Comparison of ENCODE assay signal across 8 cellular contexts in genomic region chr5:142888469-142889085, GRCh38.
DNase-seq lines count a peak whose midpoint lies in the region; ATAC-seq and TF ChIP-seq lines count a peak whose summit lies in the region.

No MANE protein-coding gene starts in this region.

- TF ChIP-seq CTCF in SU-DHL-6 (IDR thresholded peaks at IDR 0.05; ENCODE audit: insufficient read depth, low read length, poor library complexity, severe bottlenecking) (peak; percentile 61), fibroblast of the aortic adventitia (IDR thresholded peaks at IDR 0.05; ENCODE audit: insufficient read depth, low read length) (peak; percentile 68), omental fat pad (IDR thresholded peaks at IDR 0.05) (peak in 1 of 3 donors; percentile 51)

- H3K4me2 ChIP-seq in SU-DHL-6 (ENCODE audit: low read depth, low read length, poor library complexity, severe bottlenecking): no peak overlapping the region

- H3K4me3 ChIP-seq in SU-DHL-6 (ENCODE audit: insufficient read depth, low read length, poor library complexity, severe bottlenecking) (no peak overlapping the region), fibroblast of the aortic adventitia (ENCODE audit: low read depth, low read length) (no peak overlapping the region)

- no peaks in the 10 kb centered on the region for H3K27me3 ChIP-seq in SU-DHL-6 (ENCODE audit: low read length)

- no peak overlapping the region for H2AFZ ChIP-seq in SU-DHL-6 (ENCODE audit: low read depth, low read length, severe bottlenecking)

- H3K9ac ChIP-seq in SU-DHL-6 (ENCODE audit: low read length): no peak overlapping the region

- H3K79me2 ChIP-seq in SU-DHL-6 (ENCODE audit: insufficient read depth, low read length): no peaks in the 10 kb centered on the region

- H3K9me2 ChIP-seq in SU-DHL-6 (replicated peaks; ENCODE audit: insufficient read depth, low read length): no peaks in the 10 kb centered on the region

- no peaks in the 10 kb centered on the region for H4K20me1 ChIP-seq in SU-DHL-6 (ENCODE audit: low read depth, low read length)

- H3K9me3 ChIP-seq in SU-DHL-6 (ENCODE audit: insufficient read depth, low read length): no peaks in the 10 kb centered on the region

- no peak overlapping the region for H3K27ac ChIP-seq in SU-DHL-6 (ENCODE audit: low read depth, low read length)

- no peaks in the 10 kb centered on the region for H3K36me3 ChIP-seq in SU-DHL-6 (ENCODE audit: low read length)

- no peaks in the 10 kb centered on the region for H3F3A ChIP-seq in SU-DHL-6 (ENCODE audit: insufficient read depth)

- ATAC-seq in omental fat pad (ENCODE audit: low FRiP score) (peak; percentile 51), HG03439 (IDR thresholded peaks at IDR 0.05; ENCODE audit: unreplicated experiment) (no peak)

- DNase-seq in NCI-H510A treated with DMSO at 0.1 percent for 48 hours (lab: John Stamatoyannopoulos, UW) (peak; percentile 2), NCI-H510A (lab: John Stamatoyannopoulos, UW) (no peak), LoVo (ENCODE audit: low spot score) (peak; percentile 74), fibroblast of the aortic adventitia (ENCODE audit: low read depth) (peak; percentile 82), omental fat pad (ENCODE audit: low spot score) (no peak), NCI-H128 (lab: John Stamatoyannopoulos, UW; ENCODE audit: unreplicated experiment) (no peak)

Comparison
In these comparisons a context has a peak if more than half of its experiments do, and no peak if none do; other contexts are left out.
1. DNase-seq: peak in NCI-H510A treated with DMSO at 0.1 percent for 48 hours (single experiment), LoVo (single experiment) and fibroblast of the aortic adventitia (single experiment); none in NCI-H510A (single experiment), omental fat pad (single experiment) and NCI-H128 (single experiment).